Comparison of ENCODE assay signal across 8 cellular contexts in genomic region chr11:112086422-112087191, GRCh38. TPM values are rescaled to one million over a fixed set of nuclear protein-coding genes. Genes with fewer than 3 reads are reported as not detected.
DNase-seq lines count a peak whose midpoint lies in the region; ATAC-seq, FAIRE-seq and TF ChIP-seq lines count a peak whose summit lies in the region.

SDHD (plus strand) TSS chr11:112086873; CDS start chr11:112086908, 35 bp downstream.
TIMM8B (minus strand) TSS chr11:112086756; CDS start chr11:112086723, 33 bp downstream.

- peak; percentile 92 for ATAC-seq in HG02759 (IDR thresholded peaks at IDR 0.05; ENCODE audit: unreplicated experiment)
- ATAC-seq in Right ventricle myocardium inferior: peak; percentile 96
- ATAC-seq in pancreas: peak; percentile 97 to 99 (median 98)

- no peaks in the 10 kb centered on the region for H3K27me3 ChIP-seq in pancreas
- H3K27me3 ChIP-seq in tibial artery: no peaks in the 10 kb centered on the region

- intact Hi-C loops in Right ventricle myocardium inferior (cut with DNase I) (loop anchor here (2.0 to 5.0 kb wide), 2 partner anchors 159 to 208 kb away; partner anchors contain the start of genes CFAP68 and FDXACB1), pancreas (cut with DNase I) (no loop called here), tibial artery (cut with DNase I; ENCODE audit: low total_unique reads) (loop anchor here (5.0 kb wide), 1 partner anchor 204 kb away; no protein-coding TSS in a partner anchor)

- H3K9me3 ChIP-seq in pancreas: no peaks in the 10 kb centered on the region
- no peaks in the 10 kb centered on the region for H3K9me3 ChIP-seq in tibial artery

- 0% methylated on average over 45 of the region's 45 CpGs for WGBS in pancreas, 2 donors

- peak; percentile 60 for FAIRE-seq in pancreas (lab: Jason Lieb, UNC)

- TF ChIP-seq CTCF in GM12872 (IDR thresholded peaks at IDR 0.05; ENCODE audit: insufficient read depth, low read depth, low read length) (peak; percentile 47; the same call in 1 of the 3 replicates), pancreas (IDR thresholded peaks at IDR 0.05) (no peak), tibial artery (IDR thresholded peaks at IDR 0.05) (peak; percentile 27 to 32)

- H3K4me3 ChIP-seq in pancreas (peak within 1 kb of the TSS; percentile 46 to 80 (median 64)), tibial artery (peak within 1 kb of the TSS; percentile 75 to 82)

- H3K36me3 ChIP-seq in pancreas (peaks cover 0 to 53% (median 25%) of the 10 kb centered on the region in 3 donors), tibial artery (peaks cover 54 to 66% (median 64%) of the 10 kb centered on the region in 3 donors)

- peak; percentile 96 to 99 (median 98) for DNase-seq in NCI-H1417 (lab: John Stamatoyannopoulos, UW)
- DNase-seq in SW 1271 (lab: John Stamatoyannopoulos, UW): peak; percentile 96 to 100
- DNase-seq in activated naive CD8-positive, alpha-beta T cell treated with anti-CD3 and anti-CD28 coated beads, Interleukin-2, amount 50 U/mL, for 16 hours (ENCODE audit: low read depth, low spot score): peak; percentile 88
- DNase-seq in Right ventricle myocardium inferior (ENCODE audit: missing footprints): peak; percentile 96
- peak; percentile 93 to 98 (median 96) for DNase-seq in pancreas
- DNase-seq in tibial artery: peak; percentile 94 to 98

- peak within 1 kb of the TSS; percentile 35 to 70 (median 58) for H3K27ac ChIP-seq in pancreas
- H3K27ac ChIP-seq in tibial artery: peak within 1 kb of the TSS; percentile 76 to 83

- H3K4me1 ChIP-seq in pancreas (peaks cover 12 to 16% (median 15%) of the 10 kb centered on the region in 3 donors), tibial artery (peaks cover 0 to 33% (median 24%) of the 10 kb centered on the region in 4 donors)

RNA-seq across cellular contexts. Expression of gene SDHD, which starts in this region (rescaled TPM):
- total RNA-seq in Right ventricle myocardium inferior (281 TPM), pancreas (10 to 100 TPM; 30.4 to 49.9 (median 39.7) TPM)
- 10 to 100 TPM; 28.5 to 53.1 TPM for polyA plus RNA-seq in pancreas

RNA-seq across cellular contexts. Expression of gene TIMM8B, which starts in this region (rescaled TPM):
- total RNA-seq in Right ventricle myocardium inferior (176 TPM), pancreas (10 to 100 TPM; 12.7 to 22.4 (median 17.7) TPM)
- 10 to 100 TPM; 38.5 to 49.4 TPM for polyA plus RNA-seq in pancreas

Comparison
In these comparisons a context has a peak if more than half of its experiments do, and no peak if none do; other contexts are left out.
1. Peak in every context shown above with its lines: DNase-seq, ATAC-seq, H3K4me3 ChIP-seq and H3K27ac ChIP-seq.
2. CTCF ChIP-seq: peak in GM12872 (single experiment) and tibial artery (2 of 2); none in pancreas (0 of 4).
3. intact Hi-C loops: an anchor here in Right ventricle myocardium inferior (2.0 to 5.0 kb wide) and tibial artery (5.0 kb wide); none called in pancreas.